8 cellular contexts compared by ENCODE assay signal in genomic region chr12:104163028-104163427, GRCh38. TPM values are rescaled to one million over a fixed set of nuclear protein-coding genes. Genes with fewer than 3 reads are reported as not detected.
DNase-seq lines count a peak whose midpoint lies in the region; ATAC-seq, FAIRE-seq and TF ChIP-seq lines count a peak whose summit lies in the region.
"Not testable (repeated sequence)": the region's sequence is repeated elsewhere in the genome, so short reads cannot be mapped to it uniquely, and the experiment has no call there.

No MANE protein-coding gene starts in this region.

- dilution Hi-C loops in mammary epithelial cell (cut with HindIII; ENCODE audit: low sequenced_read_pairs) = not testable (repeated sequence)

- not testable (repeated sequence) for H3K36me3 ChIP-seq in mammary epithelial cell (ENCODE audit: insufficient read depth, low read length)

- H3K4me2 ChIP-seq in mammary epithelial cell (ENCODE audit: insufficient read depth, low read depth, low read length) = not testable (repeated sequence)

- TF ChIP-seq POLR2A in GM12892 (IDR thresholded peaks at IDR 0.05; ENCODE audit: low read depth, low read length) = not testable (repeated sequence)

- not testable (repeated sequence) for H3K27ac ChIP-seq in mammary epithelial cell (ENCODE audit: insufficient read depth, low read depth, low read length)

- H4K20me1 ChIP-seq in mammary epithelial cell (ENCODE audit: insufficient read depth, low read length) = not testable (repeated sequence)

- not testable (repeated sequence) for DNase-seq in GM12892 (ENCODE audit: insufficient read length); activated naive CD8-positive, alpha-beta T cell treated with anti-CD3 and anti-CD28 coated beads, Interleukin-2, amount 50 U/mL, for 24 hours
- DNase-seq in NCI-H2171 treated with DMSO at 0.1 percent for 48 hours (lab: John Stamatoyannopoulos, UW) (peak; percentile 23), RCC 7860 (ENCODE audit: low spot score) (peak; percentile 15), mammary epithelial cell (peak; percentile 32), epithelial cell of esophagus (ENCODE audit: low read depth) (peak; percentile 8), kidney tubule cell (ENCODE audit: low spot score) (peak; percentile 26)
- DNase-seq in activated CD8-positive, alpha-beta T cell treated with anti-CD3 and anti-CD28 coated beads for 36 hours = peak; percentile 18

- 93% methylated on average over 3 of the region's 3 CpGs for WGBS in mammary epithelial cell (ENCODE audit: low coverage, missing lambda C conversion rate)

- intact Hi-C loops in activated CD8-positive, alpha-beta T cell treated with anti-CD3 and anti-CD28 coated beads for 36 hours (cut with micrococcal nuclease); mammary epithelial cell (cut with micrococcal nuclease): not testable (repeated sequence)

- H3K36me3 Mint-ChIP-seq in activated CD8-positive, alpha-beta T cell treated with anti-CD3 and anti-CD28 coated beads for 36 hours (ENCODE audit: low read depth); activated naive CD8-positive, alpha-beta T cell treated with anti-CD3 and anti-CD28 coated beads, Interleukin-2, amount 50 U/mL, for 24 hours (ENCODE audit: low read depth): not testable (repeated sequence)

- not testable (repeated sequence) for BruUV-seq in mammary epithelial cell (replicated peaks; lab: Mats Ljungman, UMichigan)

- H3K9me3 Mint-ChIP-seq in activated CD8-positive, alpha-beta T cell treated with anti-CD3 and anti-CD28 coated beads for 36 hours; activated naive CD8-positive, alpha-beta T cell treated with anti-CD3 and anti-CD28 coated beads, Interleukin-2, amount 50 U/mL, for 24 hours: not testable (repeated sequence)

- H3K4me3 ChIP-seq in mammary epithelial cell (replicated peaks in 1 of 3; ENCODE audit: insufficient read depth in 1 of 3, low read depth in 2 of 3, low read length in 3 of 3); epithelial cell of esophagus (ENCODE audit: low read length): not testable (repeated sequence)

- H3K27me3 Mint-ChIP-seq in activated CD8-positive, alpha-beta T cell treated with anti-CD3 and anti-CD28 coated beads for 36 hours; activated naive CD8-positive, alpha-beta T cell treated with anti-CD3 and anti-CD28 coated beads, Interleukin-2, amount 50 U/mL, for 24 hours: not testable (repeated sequence)

- in situ Hi-C loops in mammary epithelial cell (cut with MboI; ENCODE audit: low sequenced_read_pairs in 2 of 2) = not testable (repeated sequence)

- H3K4me1 Mint-ChIP-seq in activated CD8-positive, alpha-beta T cell treated with anti-CD3 and anti-CD28 coated beads for 36 hours (ENCODE audit: low read depth); activated naive CD8-positive, alpha-beta T cell treated with anti-CD3 and anti-CD28 coated beads, Interleukin-2, amount 50 U/mL, for 24 hours: not testable (repeated sequence)

- not testable (repeated sequence) for H3K9ac ChIP-seq in mammary epithelial cell (ENCODE audit: insufficient read depth, low read length)

- not testable (repeated sequence) for H3K4me1 ChIP-seq in mammary epithelial cell (ENCODE audit: insufficient read depth, low read length)

- peak; percentile 67 for FAIRE-seq in GM12892 (lab: Jason Lieb, UNC)
- not testable (repeated sequence) for FAIRE-seq in RCC 7860 (lab: Jason Lieb, UNC)

- not testable (repeated sequence) for H2AFZ ChIP-seq in mammary epithelial cell (ENCODE audit: low read depth, low read length)

- not testable (repeated sequence) for TF ChIP-seq CTCF in activated CD8-positive, alpha-beta T cell treated with anti-CD3 and anti-CD28 coated beads for 36 hours (IDR thresholded peaks at IDR 0.05); mammary epithelial cell (conservative IDR thresholded peaks at IDR 0.05 in 1 of 2, IDR thresholded peaks at IDR 0.05 in 1 of 2; ENCODE audit: extremely low read depth in 1 of 2, insufficient read depth in 1 of 2, low read depth in 1 of 2, low read length in 2 of 2); epithelial cell of esophagus (IDR thresholded peaks at IDR 0.05; ENCODE audit: insufficient read depth, low read depth, low read length, missing control alignments)

- not testable (repeated sequence) for H3K79me2 ChIP-seq in mammary epithelial cell (ENCODE audit: insufficient read depth, low read length)

- not testable (repeated sequence) for H3K27me3 ChIP-seq in mammary epithelial cell (ENCODE audit: insufficient read depth, low read length)

- POLR2A ChIA-PET in activated CD8-positive, alpha-beta T cell treated with anti-CD3 and anti-CD28 coated beads for 36 hours (lab: Charles Lee) = not testable (repeated sequence)

- H3K4me3 Mint-ChIP-seq in activated CD8-positive, alpha-beta T cell treated with anti-CD3 and anti-CD28 coated beads for 36 hours; activated naive CD8-positive, alpha-beta T cell treated with anti-CD3 and anti-CD28 coated beads, Interleukin-2, amount 50 U/mL, for 24 hours: not testable (repeated sequence)

- CTCF ChIA-PET in activated CD8-positive, alpha-beta T cell treated with anti-CD3 and anti-CD28 coated beads for 36 hours (lab: Charles Lee); mammary epithelial cell (lab: Charles Lee; ENCODE audit: low non-redundant PET): not testable (repeated sequence)

- H3K27ac Mint-ChIP-seq in activated CD8-positive, alpha-beta T cell treated with anti-CD3 and anti-CD28 coated beads for 36 hours; activated naive CD8-positive, alpha-beta T cell treated with anti-CD3 and anti-CD28 coated beads, Interleukin-2, amount 50 U/mL, for 24 hours: not testable (repeated sequence)

- ATAC-seq in activated CD8-positive, alpha-beta T cell treated with anti-CD3 and anti-CD28 coated beads for 36 hours = not testable (repeated sequence)
- ATAC-seq in activated naive CD8-positive, alpha-beta T cell treated with anti-CD3 and anti-CD28 coated beads, Interleukin-2, amount 50 U/mL, for 24 hours = peak; percentile 43

- H3K9me3 ChIP-seq in mammary epithelial cell (replicated peaks; ENCODE audit: insufficient read depth, low read length) = not testable (repeated sequence)

RNA-seq across cellular contexts. Expression of gene NFYB, which starts 25.0 kb away (rescaled TPM):
- polyA plus RNA-seq in GM12892 (2012; ENCODE audit: missing spikeins) = 38.7 TPM
- 10 to 100 TPM; 26.7 to 30.6 TPM for total RNA-seq in activated CD8-positive, alpha-beta T cell treated with anti-CD3 and anti-CD28 coated beads for 36 hours
- total RNA-seq in mammary epithelial cell = 10 to 100 TPM; 15.0 to 16.3 TPM
- 9.1 TPM for polyA plus RNA-seq in mammary epithelial cell
- not detected for polyA minus RNA-seq in mammary epithelial cell

RNA-seq across cellular contexts. Expression of gene TXNRD1, which starts 52.6 kb away (rescaled TPM):
- polyA plus RNA-seq in GM12892 (2012; ENCODE audit: missing spikeins) = 39.6 TPM
- total RNA-seq in activated CD8-positive, alpha-beta T cell treated with anti-CD3 and anti-CD28 coated beads for 36 hours = 10 to 100 TPM; 87.9 to 89.0 TPM
- total RNA-seq in mammary epithelial cell = 100 to 1,000 TPM; 148 to 150 TPM
- 71.8 TPM for polyA plus RNA-seq in mammary epithelial cell
- polyA minus RNA-seq in mammary epithelial cell = 73.3 TPM
